In the genomic region with DNA sequence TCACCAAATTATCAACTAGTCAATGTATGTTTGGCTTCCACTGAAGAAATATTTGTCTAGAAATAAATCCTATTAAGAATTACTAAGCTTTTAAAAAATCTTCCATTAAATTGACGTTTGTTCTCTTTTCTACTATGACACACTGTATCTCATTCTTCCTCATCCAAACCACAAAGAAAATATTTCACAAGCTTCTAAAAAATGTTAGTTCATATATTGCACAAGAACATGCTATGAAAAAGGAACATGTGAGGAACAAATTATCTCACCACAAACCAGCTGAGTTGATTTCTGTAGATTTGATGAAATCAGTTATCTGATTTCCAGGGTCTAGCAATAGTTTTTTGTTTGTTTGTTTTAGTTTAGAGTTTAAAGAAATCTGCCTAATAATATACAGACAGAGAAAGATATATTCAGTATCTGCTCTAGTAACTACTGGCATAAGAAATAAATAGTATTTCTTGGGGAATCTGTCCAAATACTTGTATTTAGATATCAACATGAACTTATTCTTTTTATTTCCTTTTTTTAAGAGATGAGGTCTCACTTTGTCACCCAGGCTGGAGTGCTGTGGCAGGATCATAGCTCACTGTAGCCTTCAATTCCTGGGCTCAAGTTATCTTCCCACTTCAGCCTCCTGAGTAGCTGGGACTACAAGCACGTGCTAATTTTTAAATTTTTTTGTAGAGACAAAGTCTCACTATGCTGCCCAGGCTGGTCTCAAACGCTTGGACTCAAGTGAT, we compare ENCODE assay signal across 10 cellular contexts.
DNase-seq lines count a peak whose midpoint lies in the region; ATAC-seq lines count a peak whose summit lies in the region.
"Had no signal": no experiment of that assay in that cellular context is flagged by ENCODE, and none has a peak within 500 bp of the region (broad histone marks: within the 10 kb centered on the region; RNA-seq: fewer than 3 reads in every experiment).

No MANE protein-coding gene starts in this region.

- intact Hi-C loops in left cardiac atrium (cut with DNase I) = no loop called here
- intact Hi-C loops in posterior cingulate gyrus (cut with DNase I) = no loop called here

- peaks cover 24% of the 10 kb centered on the region for H3K9me3 Mint-ChIP-seq in T-helper 2 cell treated with Interferon-gamma antibody and Interleukin-4, amounts not matched to agents 5 μg/mL and 100 μg/mL, for 36 hours
- peaks cover 0 to 26% of the 10 kb centered on the region in 2 donors for H3K9me3 Mint-ChIP-seq in stimulated activated naive CD8-positive, alpha-beta T cell treated with anti-CD3 and anti-CD28 coated beads, Interleukin-15, amount 100 ng/mL, for 72 hours

- H3K27ac Mint-ChIP-seq in T-helper 2 cell treated with Interferon-gamma antibody and Interleukin-4, amounts not matched to agents 5 μg/mL and 100 μg/mL, for 36 hours = peak overlapping the region; percentile 32
- peak overlapping the region; percentile 4 to 75 for H3K27ac Mint-ChIP-seq in stimulated activated naive CD8-positive, alpha-beta T cell treated with anti-CD3 and anti-CD28 coated beads, Interleukin-15, amount 100 ng/mL, for 72 hours
- H3K27ac Mint-ChIP-seq: activated CD4-positive, alpha-beta T cell treated with anti-CD3 and anti-CD28 coated beads, Interleukin-2, amount 10 ng/mL, durations not matched to agents 7 days and 5 days had no signal

- DNase-seq in HS-5 (ENCODE audit: low read depth) (peak; percentile 75), left cardiac atrium (no peak), posterior cingulate gyrus (no peak), C1 segment of cervical spinal cord (lab: John Stamatoyannopoulos, UW) (no peak), NCI-H345 treated with DMSO at 0.1 percent for 48 hours (lab: John Stamatoyannopoulos, UW; ENCODE audit: unreplicated experiment) (no peak)
- no peak for DNase-seq in T-helper 2 cell treated with Interferon-gamma antibody and Interleukin-4, amounts not matched to agents 5 μg/mL and 100 μg/mL, for 36 hours (ENCODE audit: low spot score)
- DNase-seq in stimulated activated naive CD8-positive, alpha-beta T cell treated with anti-CD3 and anti-CD28 coated beads, Interleukin-15, amount 100 ng/mL, for 72 hours = no peak
- DNase-seq: activated CD4-positive, alpha-beta T cell treated with anti-CD3 and anti-CD28 coated beads, Interleukin-2, amount 10 ng/mL, durations not matched to agents 7 days and 5 days; NCI-H1092 treated with DMSO at 0.1 percent for 48 hours had no signal

- H3K4me1 Mint-ChIP-seq in T-helper 2 cell treated with Interferon-gamma antibody and Interleukin-4, amounts not matched to agents 5 μg/mL and 100 μg/mL, for 36 hours (ENCODE audit: low read depth) = peaks cover 41% of the 10 kb centered on the region
- H3K4me1 Mint-ChIP-seq in stimulated activated naive CD8-positive, alpha-beta T cell treated with anti-CD3 and anti-CD28 coated beads, Interleukin-15, amount 100 ng/mL, for 72 hours = peaks cover 27% of the 10 kb centered on the region

- peaks cover 59% of the 10 kb centered on the region for H3K36me3 Mint-ChIP-seq in T-helper 2 cell treated with Interferon-gamma antibody and Interleukin-4, amounts not matched to agents 5 μg/mL and 100 μg/mL, for 36 hours (ENCODE audit: low read depth)

- ATAC-seq in left cardiac atrium = peak; percentile 61 to 85
- ATAC-seq in stimulated activated naive CD8-positive, alpha-beta T cell treated with anti-CD3 and anti-CD28 coated beads, Interleukin-15, amount 100 ng/mL, for 72 hours = peak; percentile 92
- ATAC-seq in HG02763 (IDR thresholded peaks at IDR 0.05; ENCODE audit: unreplicated experiment) = no peak

- peak overlapping the region; percentile 23 for H3K4me3 Mint-ChIP-seq in T-helper 2 cell treated with Interferon-gamma antibody and Interleukin-4, amounts not matched to agents 5 μg/mL and 100 μg/mL, for 36 hours
- H3K4me3 Mint-ChIP-seq in stimulated activated naive CD8-positive, alpha-beta T cell treated with anti-CD3 and anti-CD28 coated beads, Interleukin-15, amount 100 ng/mL, for 72 hours = peak overlapping the region in 1 of 2 donors; percentile 4
- H3K4me3 Mint-ChIP-seq: activated CD4-positive, alpha-beta T cell treated with anti-CD3 and anti-CD28 coated beads, Interleukin-2, amount 10 ng/mL, durations not matched to agents 7 days and 5 days had no signal

- no peaks in the 10 kb centered on the region for H3K27me3 Mint-ChIP-seq in T-helper 2 cell treated with Interferon-gamma antibody and Interleukin-4, amounts not matched to agents 5 μg/mL and 100 μg/mL, for 36 hours (ENCODE audit: low read depth)
- no peaks in the 10 kb centered on the region for H3K27me3 Mint-ChIP-seq in stimulated activated naive CD8-positive, alpha-beta T cell treated with anti-CD3 and anti-CD28 coated beads, Interleukin-15, amount 100 ng/mL, for 72 hours
- H3K27me3 Mint-ChIP-seq: activated CD4-positive, alpha-beta T cell treated with anti-CD3 and anti-CD28 coated beads, Interleukin-2, amount 10 ng/mL, durations not matched to agents 7 days and 5 days had no signal
